In genomic region chr11:81005595-81005994, GRCh38 we compare ENCODE assay signal across 11 cellular contexts.
A peak's percentile ranks its signal among the peaks of the same experiment; 100 is the strongest.
DNase-seq lines count a peak whose midpoint lies in the region; ATAC-seq and TF ChIP-seq lines count a peak whose summit lies in the region.
"Had no signal": no experiment of that assay in that cellular context is flagged by ENCODE, and none has a peak within 500 bp of the region (broad histone marks: within the 10 kb centered on the region; RNA-seq: fewer than 3 reads in every experiment).

No MANE protein-coding gene starts in this region.

- CTCF ChIA-PET in CD8-positive, alpha-beta T cell (lab: Charles Lee) = no interaction called here

- ATAC-seq in GM19395 (IDR thresholded peaks at IDR 0.05; ENCODE audit: unreplicated experiment) (peak; percentile 71), HG03521 (IDR thresholded peaks at IDR 0.05; ENCODE audit: unreplicated experiment) (peak; percentile 63)
- ATAC-seq in CD8-positive, alpha-beta T cell = no peak

- no peak overlapping the region for H3K27ac ChIP-seq in CD8-positive, alpha-beta T cell (ENCODE audit: low read depth, low read length)

- DNase-seq in brain pericyte (ENCODE audit: low read depth, low spot score) (peak; percentile 13), pons (ENCODE audit: low spot score) (no peak), activated gamma-delta T cell treated with Interleukin-2 at 50 U/mL for 16 hours (no peak)
- DNase-seq in CD8-positive, alpha-beta T cell = no peak
- no peak for DNase-seq in stimulated activated CD4-positive, alpha-beta T cell treated with anti-CD3 and anti-CD28 coated beads, Interleukin-4, amount 100 ng/mL, for 4 hours
- DNase-seq: NCI-H1436 had no signal

- no peaks in the 10 kb centered on the region for H3K9me3 Mint-ChIP-seq in CD8-positive, alpha-beta T cell
- H3K9me3 Mint-ChIP-seq: T-helper 2 cell treated with Interferon-gamma antibody and Interleukin-4, amounts not matched to agents 5 μg/mL and 100 μg/mL, for 36 hours had no signal

- no peak overlapping the region for H3K9ac ChIP-seq in skeletal muscle satellite cell (ENCODE audit: low read depth, low read length)

- no peak for TF ChIP-seq CTCF in CD8-positive, alpha-beta T cell (IDR thresholded peaks at IDR 0.05)

- no peaks in the 10 kb centered on the region for H3K27me3 ChIP-seq in skeletal muscle satellite cell (ENCODE audit: control insufficient read depth, insufficient read depth, low read length)
- H3K27me3 ChIP-seq in CD8-positive, alpha-beta T cell (ENCODE audit: insufficient read depth, low read length) = no peaks in the 10 kb centered on the region

- H3K4me3 Mint-ChIP-seq in CD8-positive, alpha-beta T cell = no peak overlapping the region
- H3K4me3 Mint-ChIP-seq: activated naive CD8-positive, alpha-beta T cell; T-helper 2 cell treated with Interferon-gamma antibody and Interleukin-4, amounts not matched to agents 5 μg/mL and 100 μg/mL, for 36 hours had no signal

- no peaks in the 10 kb centered on the region for H3K27me3 Mint-ChIP-seq in CD8-positive, alpha-beta T cell (ENCODE audit: low read depth)
- H3K27me3 Mint-ChIP-seq: activated naive CD8-positive, alpha-beta T cell had no signal

- intact Hi-C loops in CD8-positive, alpha-beta T cell (cut with DNase I, micrococcal nuclease) = loop anchor here in 1 of 2 experiments (2.0 kb wide), 1 partner anchor 19 kb away; no protein-coding TSS in a partner anchor

- no peak overlapping the region for H3K27ac Mint-ChIP-seq in CD8-positive, alpha-beta T cell
- H3K27ac Mint-ChIP-seq: activated naive CD8-positive, alpha-beta T cell; T-helper 2 cell treated with Interferon-gamma antibody and Interleukin-4, amounts not matched to agents 5 μg/mL and 100 μg/mL, for 36 hours had no signal

- no peaks in the 10 kb centered on the region for H3K9me3 ChIP-seq in skeletal muscle satellite cell (replicated peaks; ENCODE audit: low read length)
- no peaks in the 10 kb centered on the region for H3K9me3 ChIP-seq in CD8-positive, alpha-beta T cell (ENCODE audit: low read length)

- POLR2A ChIA-PET in CD8-positive, alpha-beta T cell (lab: Charles Lee) = no interaction called here

- no peaks in the 10 kb centered on the region for H3K4me1 Mint-ChIP-seq in CD8-positive, alpha-beta T cell (ENCODE audit: low read depth)

- no peak overlapping the region for H3K4me3 ChIP-seq in skeletal muscle satellite cell (ENCODE audit: low read length)
- H3K4me3 ChIP-seq in CD8-positive, alpha-beta T cell (ENCODE audit: low read depth, low read length) = no peak overlapping the region

- H3K36me3 Mint-ChIP-seq in CD8-positive, alpha-beta T cell = no peaks in the 10 kb centered on the region
- H3K36me3 Mint-ChIP-seq: activated naive CD8-positive, alpha-beta T cell had no signal

- peaks cover 12% of the 10 kb centered on the region for H3K4me1 ChIP-seq in skeletal muscle satellite cell (ENCODE audit: control insufficient read depth, insufficient read depth, low read length)
- H3K4me1 ChIP-seq in CD8-positive, alpha-beta T cell (ENCODE audit: insufficient read depth, low read length) = no peaks in the 10 kb centered on the region

- peak overlapping the region; percentile 2 for H3K4me2 ChIP-seq in skeletal muscle satellite cell (ENCODE audit: low read length)

- no peaks in the 10 kb centered on the region for H3K36me3 ChIP-seq in skeletal muscle satellite cell (ENCODE audit: insufficient read depth, low read length)
- H3K36me3 ChIP-seq in CD8-positive, alpha-beta T cell (ENCODE audit: insufficient read depth, low read length) = no peaks in the 10 kb centered on the region
